2 cellular contexts compared by ENCODE assay signal in the genomic region with DNA sequence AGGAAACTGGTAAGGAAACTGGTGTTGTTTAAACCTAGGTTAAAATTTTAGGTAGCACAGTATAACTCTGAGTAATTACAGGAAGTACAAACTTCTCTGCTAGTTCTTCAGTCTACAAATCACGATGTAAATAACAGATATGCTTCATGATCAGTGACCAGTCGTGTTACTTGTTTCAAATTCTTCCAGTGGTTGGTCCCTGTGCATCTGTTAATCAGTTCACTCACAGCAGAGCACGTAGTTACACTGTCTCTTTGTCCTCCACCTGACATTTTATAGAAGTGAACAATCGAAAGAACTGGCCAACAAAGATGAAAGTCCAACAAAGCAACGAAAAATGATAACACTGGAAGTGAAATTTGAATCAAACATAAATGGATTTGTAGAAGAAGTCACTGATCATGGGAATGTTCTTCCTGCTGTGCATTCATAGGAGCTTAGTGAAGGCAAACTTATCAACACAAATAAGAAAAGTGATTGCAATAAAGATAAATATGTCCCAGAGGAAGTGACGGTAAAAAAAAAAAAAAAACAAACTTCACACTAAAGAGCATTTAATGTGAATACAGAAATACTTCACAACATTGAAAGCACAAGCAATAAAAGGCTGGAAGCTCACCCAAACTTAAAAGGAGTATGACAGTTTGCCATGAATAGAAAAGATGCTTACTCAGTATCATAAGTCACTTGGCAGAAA.
TF ChIP-seq lines count a peak whose summit lies in the region.

No MANE protein-coding gene starts in this region.

TF ChIP-seq in WTC11, 78 proteins besides CTCF, POLR2A, EP300 and RAD21 (continued from another document):
- TF ChIP-seq, protein P1, sequence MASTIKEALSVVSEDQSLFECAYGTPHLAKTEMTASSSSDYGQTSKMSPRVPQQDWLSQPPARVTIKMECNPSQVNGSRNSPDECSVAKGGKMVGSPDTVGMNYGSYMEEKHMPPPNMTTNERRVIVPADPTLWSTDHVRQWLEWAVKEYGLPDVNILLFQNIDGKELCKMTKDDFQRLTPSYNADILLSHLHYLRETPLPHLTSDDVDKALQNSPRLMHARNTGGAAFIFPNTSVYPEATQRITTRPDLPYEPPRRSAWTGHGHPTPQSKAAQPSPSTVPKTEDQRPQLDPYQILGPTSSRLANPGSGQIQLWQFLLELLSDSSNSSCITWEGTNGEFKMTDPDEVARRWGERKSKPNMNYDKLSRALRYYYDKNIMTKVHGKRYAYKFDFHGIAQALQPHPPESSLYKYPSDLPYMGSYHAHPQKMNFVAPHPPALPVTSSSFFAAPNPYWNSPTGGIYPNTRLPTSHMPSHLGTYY (CRISPR knock-in tag; IDR thresholded peaks at IDR 0.05), result no peak
- no peak for TF ChIP-seq RORB (CRISPR knock-in tag; IDR thresholded peaks at IDR 0.05)
- TF ChIP-seq, protein P2, sequence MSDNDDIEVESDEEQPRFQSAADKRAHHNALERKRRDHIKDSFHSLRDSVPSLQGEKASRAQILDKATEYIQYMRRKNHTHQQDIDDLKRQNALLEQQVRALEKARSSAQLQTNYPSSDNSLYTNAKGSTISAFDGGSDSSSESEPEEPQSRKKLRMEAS (CRISPR knock-in tag; IDR thresholded peaks at IDR 0.05), result no peak
- TF ChIP-seq, protein P3, sequence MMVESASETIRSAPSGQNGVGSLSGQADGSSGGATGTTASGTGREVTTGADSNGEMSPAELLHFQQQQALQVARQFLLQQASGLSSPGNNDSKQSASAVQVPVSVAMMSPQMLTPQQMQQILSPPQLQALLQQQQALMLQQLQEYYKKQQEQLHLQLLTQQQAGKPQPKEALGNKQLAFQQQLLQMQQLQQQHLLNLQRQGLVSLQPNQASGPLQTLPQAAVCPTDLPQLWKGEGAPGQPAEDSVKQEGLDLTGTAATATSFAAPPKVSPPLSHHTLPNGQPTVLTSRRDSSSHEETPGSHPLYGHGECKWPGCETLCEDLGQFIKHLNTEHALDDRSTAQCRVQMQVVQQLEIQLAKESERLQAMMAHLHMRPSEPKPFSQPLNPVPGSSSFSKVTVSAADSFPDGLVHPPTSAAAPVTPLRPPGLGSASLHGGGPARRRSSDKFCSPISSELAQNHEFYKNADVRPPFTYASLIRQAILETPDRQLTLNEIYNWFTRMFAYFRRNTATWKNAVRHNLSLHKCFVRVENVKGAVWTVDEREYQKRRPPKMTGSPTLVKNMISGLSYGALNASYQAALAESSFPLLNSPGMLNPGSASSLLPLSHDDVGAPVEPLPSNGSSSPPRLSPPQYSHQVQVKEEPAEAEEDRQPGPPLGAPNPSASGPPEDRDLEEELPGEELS (CRISPR knock-in tag; IDR thresholded peaks at IDR 0.05), result no peak
- TF ChIP-seq, protein P4, sequence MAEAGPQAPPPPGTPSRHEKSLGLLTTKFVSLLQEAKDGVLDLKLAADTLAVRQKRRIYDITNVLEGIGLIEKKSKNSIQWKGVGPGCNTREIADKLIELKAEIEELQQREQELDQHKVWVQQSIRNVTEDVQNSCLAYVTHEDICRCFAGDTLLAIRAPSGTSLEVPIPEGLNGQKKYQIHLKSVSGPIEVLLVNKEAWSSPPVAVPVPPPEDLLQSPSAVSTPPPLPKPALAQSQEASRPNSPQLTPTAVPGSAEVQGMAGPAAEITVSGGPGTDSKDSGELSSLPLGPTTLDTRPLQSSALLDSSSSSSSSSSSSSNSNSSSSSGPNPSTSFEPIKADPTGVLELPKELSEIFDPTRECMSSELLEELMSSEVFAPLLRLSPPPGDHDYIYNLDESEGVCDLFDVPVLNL (CRISPR knock-in tag; IDR thresholded peaks at IDR 0.05; ENCODE audit: borderline replicate concordance, low read depth), result no peak
- TF ChIP-seq, protein P5, sequence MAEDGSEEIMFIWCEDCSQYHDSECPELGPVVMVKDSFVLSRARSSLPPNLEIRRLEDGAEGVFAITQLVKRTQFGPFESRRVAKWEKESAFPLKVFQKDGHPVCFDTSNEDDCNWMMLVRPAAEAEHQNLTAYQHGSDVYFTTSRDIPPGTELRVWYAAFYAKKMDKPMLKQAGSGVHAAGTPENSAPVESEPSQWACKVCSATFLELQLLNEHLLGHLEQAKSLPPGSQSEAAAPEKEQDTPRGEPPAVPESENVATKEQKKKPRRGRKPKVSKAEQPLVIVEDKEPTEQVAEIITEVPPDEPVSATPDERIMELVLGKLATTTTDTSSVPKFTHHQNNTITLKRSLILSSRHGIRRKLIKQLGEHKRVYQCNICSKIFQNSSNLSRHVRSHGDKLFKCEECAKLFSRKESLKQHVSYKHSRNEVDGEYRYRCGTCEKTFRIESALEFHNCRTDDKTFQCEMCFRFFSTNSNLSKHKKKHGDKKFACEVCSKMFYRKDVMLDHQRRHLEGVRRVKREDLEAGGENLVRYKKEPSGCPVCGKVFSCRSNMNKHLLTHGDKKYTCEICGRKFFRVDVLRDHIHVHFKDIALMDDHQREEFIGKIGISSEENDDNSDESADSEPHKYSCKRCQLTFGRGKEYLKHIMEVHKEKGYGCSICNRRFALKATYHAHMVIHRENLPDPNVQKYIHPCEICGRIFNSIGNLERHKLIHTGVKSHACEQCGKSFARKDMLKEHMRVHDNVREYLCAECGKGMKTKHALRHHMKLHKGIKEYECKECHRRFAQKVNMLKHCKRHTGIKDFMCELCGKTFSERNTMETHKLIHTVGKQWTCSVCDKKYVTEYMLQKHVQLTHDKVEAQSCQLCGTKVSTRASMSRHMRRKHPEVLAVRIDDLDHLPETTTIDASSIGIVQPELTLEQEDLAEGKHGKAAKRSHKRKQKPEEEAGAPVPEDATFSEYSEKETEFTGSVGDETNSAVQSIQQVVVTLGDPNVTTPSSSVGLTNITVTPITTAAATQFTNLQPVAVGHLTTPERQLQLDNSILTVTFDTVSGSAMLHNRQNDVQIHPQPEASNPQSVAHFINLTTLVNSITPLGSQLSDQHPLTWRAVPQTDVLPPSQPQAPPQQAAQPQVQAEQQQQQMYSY (CRISPR knock-in tag; IDR thresholded peaks at IDR 0.05), result no peak

TF ChIP-seq in SK-N-SH treated with all-trans-retinoic acid at 6 μM for 48 hours, 23 proteins besides CTCF, POLR2A, EP300 and RAD21 (continued from another document):
- TF ChIP-seq, protein P6, sequence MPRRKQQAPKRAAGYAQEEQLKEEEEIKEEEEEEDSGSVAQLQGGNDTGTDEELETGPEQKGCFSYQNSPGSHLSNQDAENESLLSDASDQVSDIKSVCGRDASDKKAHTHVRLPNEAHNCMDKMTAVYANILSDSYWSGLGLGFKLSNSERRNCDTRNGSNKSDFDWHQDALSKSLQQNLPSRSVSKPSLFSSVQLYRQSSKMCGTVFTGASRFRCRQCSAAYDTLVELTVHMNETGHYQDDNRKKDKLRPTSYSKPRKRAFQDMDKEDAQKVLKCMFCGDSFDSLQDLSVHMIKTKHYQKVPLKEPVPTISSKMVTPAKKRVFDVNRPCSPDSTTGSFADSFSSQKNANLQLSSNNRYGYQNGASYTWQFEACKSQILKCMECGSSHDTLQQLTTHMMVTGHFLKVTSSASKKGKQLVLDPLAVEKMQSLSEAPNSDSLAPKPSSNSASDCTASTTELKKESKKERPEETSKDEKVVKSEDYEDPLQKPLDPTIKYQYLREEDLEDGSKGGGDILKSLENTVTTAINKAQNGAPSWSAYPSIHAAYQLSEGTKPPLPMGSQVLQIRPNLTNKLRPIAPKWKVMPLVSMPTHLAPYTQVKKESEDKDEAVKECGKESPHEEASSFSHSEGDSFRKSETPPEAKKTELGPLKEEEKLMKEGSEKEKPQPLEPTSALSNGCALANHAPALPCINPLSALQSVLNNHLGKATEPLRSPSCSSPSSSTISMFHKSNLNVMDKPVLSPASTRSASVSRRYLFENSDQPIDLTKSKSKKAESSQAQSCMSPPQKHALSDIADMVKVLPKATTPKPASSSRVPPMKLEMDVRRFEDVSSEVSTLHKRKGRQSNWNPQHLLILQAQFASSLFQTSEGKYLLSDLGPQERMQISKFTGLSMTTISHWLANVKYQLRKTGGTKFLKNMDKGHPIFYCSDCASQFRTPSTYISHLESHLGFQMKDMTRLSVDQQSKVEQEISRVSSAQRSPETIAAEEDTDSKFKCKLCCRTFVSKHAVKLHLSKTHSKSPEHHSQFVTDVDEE (CRISPR knock-in tag; IDR thresholded peaks at IDR 0.05), result no peak
- TF ChIP-seq ARNTL (CRISPR knock-in tag; IDR thresholded peaks at IDR 0.05; ENCODE audit: borderline replicate concordance, low read depth), result no peak
- no peak for TF ChIP-seq BACH2 (CRISPR knock-in tag; IDR thresholded peaks at IDR 0.05; ENCODE audit: borderline replicate concordance)
- no peak for TF ChIP-seq ISL1 (CRISPR knock-in tag; IDR thresholded peaks at IDR 0.05)
